8 cellular contexts compared by ENCODE assay signal in the genomic region with DNA sequence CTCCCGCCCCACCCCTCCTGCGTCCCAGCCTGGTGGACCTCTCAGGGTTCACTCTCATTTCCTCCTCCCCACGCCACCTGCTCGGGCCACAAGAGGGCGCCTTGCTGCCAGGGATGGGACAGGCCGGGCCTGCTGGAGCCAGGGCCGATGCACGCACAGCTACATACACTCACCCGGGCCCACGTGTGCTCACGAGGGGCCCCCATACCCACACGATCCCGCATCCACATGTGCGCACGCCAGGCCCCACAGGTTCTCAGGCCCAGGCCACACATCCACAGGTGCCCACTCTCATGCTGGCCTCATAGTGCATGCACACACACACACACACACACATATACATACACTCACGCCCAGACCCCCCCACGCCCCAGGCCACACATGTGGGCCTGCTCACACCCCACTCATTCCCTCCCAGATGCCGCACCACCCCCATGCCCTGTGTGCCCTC.
DNase-seq lines count a peak whose midpoint lies in the region; ATAC-seq and TF ChIP-seq lines count a peak whose summit lies in the region.

No MANE protein-coding gene starts in this region.

- intact Hi-C loops in ovary (cut with DNase I), result loop anchor here in 3 of 4 donors (2.0 to 10.0 kb wide), 8 partner anchors 95 to 535 kb away; partner anchors contain the start of gene FAM53B (in 2 of the 3)
- intact Hi-C loops in thyroid gland (cut with DNase I), result loop anchor here (5.0 to 10.0 kb wide), 2 partner anchors 217 to 295 kb away; no protein-coding TSS in a partner anchor

- no peaks in the 10 kb centered on the region for H3K36me3 Mint-ChIP-seq in IgD-negative memory B cell

- H3K9me3 ChIP-seq in ovary (no peaks in the 10 kb centered on the region), thyroid gland (no peaks in the 10 kb centered on the region)

- no peak for TF ChIP-seq POLR2A in ovary (IDR thresholded peaks at IDR 0.05)
- TF ChIP-seq POLR2A in thyroid gland (IDR thresholded peaks at IDR 0.05), result no peak

- H3K27ac ChIP-seq in ovary (no peak overlapping the region), thyroid gland (no peak overlapping the region)

- H3K4me3 ChIP-seq in ovary (no peak overlapping the region), thyroid gland (replicated peaks in 1 of 3) (no peak overlapping the region)

- H3K27ac Mint-ChIP-seq in IgD-negative memory B cell, result peak overlapping the region; percentile 1 to 80 (median 72)

- peak; percentile 78 to 86 (median 86) for TF ChIP-seq CTCF in ovary (IDR thresholded peaks at IDR 0.05)
- TF ChIP-seq CTCF in thyroid gland (IDR thresholded peaks at IDR 0.05), result peak; percentile 61 to 94 (median 86)

- no peak for TF ChIP-seq EP300 in ovary (IDR thresholded peaks at IDR 0.05)

- H3K9me3 Mint-ChIP-seq in IgD-negative memory B cell, result no peaks in the 10 kb centered on the region

- H3K27me3 ChIP-seq in ovary (no peaks in the 10 kb centered on the region), thyroid gland (no peaks in the 10 kb centered on the region)

- H3K36me3 ChIP-seq in ovary, result no peaks in the 10 kb centered on the region
- H3K36me3 ChIP-seq in thyroid gland, result no peaks in the 10 kb centered on the region

- peak; percentile 78 for DNase-seq in EH (ENCODE audit: low read depth)
- peak; percentile 18 for DNase-seq in SHP77 treated with DMSO at 0.1 percent for 48 hours (lab: John Stamatoyannopoulos, UW)
- peak; percentile 63 for DNase-seq in activated gamma-delta T cell (lab: John Stamatoyannopoulos, UW)
- DNase-seq in foreskin melanocyte, result peak; percentile 69
- DNase-seq in ovary, result peak; percentile 84 to 92 (median 89)
- peak; percentile 86 to 89 for DNase-seq in thyroid gland

- H3K27me3 Mint-ChIP-seq in IgD-negative memory B cell, result no peaks in the 10 kb centered on the region

- 10 to 24% (median 13%) methylated on average over 11 to 18 of the region's 18 CpGs for WGBS in ovary, 3 donors
- 0 to 31% methylated on average over 5 to 9 of the region's 18 CpGs for WGBS in thyroid gland, 2 donors

- peak; percentile 89 for ATAC-seq in GM21576 (IDR thresholded peaks at IDR 0.05; ENCODE audit: unreplicated experiment)

- H3K4me1 ChIP-seq in ovary (ENCODE audit: insufficient read depth), result peaks cover 10% of the 10 kb centered on the region
- H3K4me1 ChIP-seq in thyroid gland, result peaks cover 0 to 8% of the 10 kb centered on the region in 2 donors

- peak overlapping the region in 2 of 4 donors; percentile 40 to 42 for H3K4me3 Mint-ChIP-seq in IgD-negative memory B cell

- peaks cover 6 to 24% (median 17%) of the 10 kb centered on the region in 3 donors for H3K4me1 Mint-ChIP-seq in IgD-negative memory B cell

Comparison
In these comparisons a context has a peak if more than half of its experiments do, and no peak if none do; other contexts are left out.
1. DNase-seq: peak in every context shown above with its lines; median percentile 89 in ovary; 88 in thyroid gland; 78 in EH; 69 in foreskin melanocyte; 63 in activated gamma-delta T cell; 18 in SHP77 treated with DMSO at 0.1 percent for 48 hours.